In genomic region chr18:27428716-27429475, GRCh38 we compare ENCODE assay signal across 27 cellular contexts.
A peak's percentile ranks its signal among the peaks of the same experiment; 100 is the strongest.
DNase-seq lines count a peak whose midpoint lies in the region; ATAC-seq, FAIRE-seq and TF ChIP-seq lines count a peak whose summit lies in the region.
"Had no signal": no experiment of that assay in that cellular context is flagged by ENCODE, and none has a peak within 500 bp of the region (broad histone marks: within the 10 kb centered on the region; RNA-seq: fewer than 3 reads in every experiment).

No MANE protein-coding gene starts in this region.

- no peaks in the 10 kb centered on the region for H3K27me3 ChIP-seq in astrocyte (ENCODE audit: insufficient read depth, low read length)
- H3K27me3 ChIP-seq in kidney epithelial cell (ENCODE audit: control insufficient read depth, insufficient read depth, low read length): no peaks in the 10 kb centered on the region
- no peaks in the 10 kb centered on the region for H3K27me3 ChIP-seq in neuronal stem cell (ENCODE audit: control insufficient read depth in 3 of 3, insufficient read depth in 3 of 3, low read depth in 1 of 3, low read length in 3 of 3)
- no peaks in the 10 kb centered on the region for H3K27me3 ChIP-seq in GM23248 (replicated peaks; ENCODE audit: insufficient read depth)
- H3K27me3 ChIP-seq: BE2C, SJCRH30 had no signal

- H3K14ac ChIP-seq in neuronal stem cell (ENCODE audit: low read length): no peak overlapping the region

- H3K27ac Mint-ChIP-seq in astrocyte (ENCODE audit: unreplicated experiment): no peak overlapping the region
- H3K27ac Mint-ChIP-seq in CD14-positive monocyte: no peak overlapping the region
- H3K27ac Mint-ChIP-seq: H9 had no signal

- H2BK120ac ChIP-seq in neuronal stem cell (ENCODE audit: low read depth, low read length): no peak overlapping the region

- no peak for FAIRE-seq in astrocyte (lab: Jason Lieb, UNC)
- FAIRE-seq: GM12891, GM19239 had no signal

- intact Hi-C loops in CD14-positive monocyte (cut with micrococcal nuclease): no loop called here

- no peak for TF ChIP-seq CTCF in astrocyte (IDR thresholded peaks at IDR 0.05; ENCODE audit: insufficient read depth, low read depth, low read length)
- TF ChIP-seq CTCF in kidney epithelial cell (IDR thresholded peaks at IDR 0.05; ENCODE audit: insufficient read depth, low read length, poor library complexity, severe bottlenecking): no peak
- TF ChIP-seq CTCF in CD14-positive monocyte (IDR thresholded peaks at IDR 0.05): no peak

- H3K4me1 Mint-ChIP-seq in astrocyte (ENCODE audit: low read depth, unreplicated experiment) (no peaks in the 10 kb centered on the region), CD14-positive monocyte (no peaks in the 10 kb centered on the region)
- H3K4me1 Mint-ChIP-seq: H9 had no signal

- in situ Hi-C loops in ACHN (cut with HindIII; ENCODE audit: low pct_ligation_motif_present, low pct_unique_long_range_greater_than_20kb, low sequenced_read_pairs) (no loop called here), GM23248 (cut with MboI) (no loop called here)

- H3K4me3 ChIP-seq in astrocyte (ENCODE audit: insufficient read depth, low read depth, low read length): no peak overlapping the region
- H3K4me3 ChIP-seq in kidney epithelial cell (ENCODE audit: low read depth, low read length): no peak overlapping the region
- H3K4me3 ChIP-seq in neuronal stem cell (ENCODE audit: low read length in 2 of 2): no peak overlapping the region
- no peak overlapping the region for H3K4me3 ChIP-seq in GM23248
- H3K4me3 ChIP-seq: SJCRH30 had no signal

- DNase-seq in ACHN (peak; percentile 79), astrocyte (ENCODE audit: low read depth) (peak; percentile 5), kidney epithelial cell (ENCODE audit: low read depth) (peak; percentile 34), neuronal stem cell (ENCODE audit: low spot score) (no peak), CD14-positive monocyte (ENCODE audit: low spot score) (no peak), GM23248 (no peak)
- DNase-seq in activated effector memory CD4-positive, alpha-beta T cell treated with anti-CD3 and anti-CD28 coated beads, Interleukin-2, amount 50 U/mL, for 16 hours: no peak
- DNase-seq: BE2C; DMS79 treated with DMSO at 0.1 percent for 48 hours; GF-D8; NCI-H1092 treated with DMSO at 0.1 percent for 48 hours; NCI-H1436; NCI-H2107; NCI-H524 treated with DMSO at 0.1 percent for 48 hours; NCI-H774; NK-92 treated with Interleukin-12 subunit alpha and Interleukin-12 subunit beta, amount 100 ng/mL, for 24 hours had no signal

- no peaks in the 10 kb centered on the region for H3K9me3 Mint-ChIP-seq in astrocyte (ENCODE audit: unreplicated experiment)
- H3K9me3 Mint-ChIP-seq in CD14-positive monocyte: peaks cover 4 to 13% (median 7%) of the 10 kb centered on the region in 7 donors

- H2BK15ac ChIP-seq in neuronal stem cell (ENCODE audit: low read length): no peak overlapping the region

- H3K23ac ChIP-seq in neuronal stem cell (ENCODE audit: low read depth, low read length, poor library complexity): no peak overlapping the region

- H2BK12ac ChIP-seq in neuronal stem cell (ENCODE audit: low read length): no peak overlapping the region

- H3K4ac ChIP-seq in neuronal stem cell (ENCODE audit: low read length): no peak overlapping the region

- H3K36me3 Mint-ChIP-seq in astrocyte (ENCODE audit: low read depth, unreplicated experiment) (peaks cover 2% of the 10 kb centered on the region), CD14-positive monocyte (no peaks in the 10 kb centered on the region)
- H3K36me3 Mint-ChIP-seq: IgD-negative memory B cell had no signal

- H3K27me3 Mint-ChIP-seq in astrocyte (ENCODE audit: low read depth, unreplicated experiment) (no peaks in the 10 kb centered on the region), CD14-positive monocyte (ENCODE audit: low read depth in 3 of 3) (no peaks in the 10 kb centered on the region)
- H3K27me3 Mint-ChIP-seq: IgD-negative memory B cell had no signal

- H3K4me3 Mint-ChIP-seq in astrocyte (ENCODE audit: unreplicated experiment) (no peak overlapping the region), CD14-positive monocyte (no peak overlapping the region)
- H3K4me3 Mint-ChIP-seq: H9, IgD-negative memory B cell had no signal

- no peaks in the 10 kb centered on the region for H3K79me2 ChIP-seq in astrocyte (ENCODE audit: insufficient read depth, low read length)
- no peaks in the 10 kb centered on the region for H3K79me2 ChIP-seq in GM23248 (ENCODE audit: insufficient read depth)

- H3K79me1 ChIP-seq in neuronal stem cell (ENCODE audit: low read depth, low read length): no peaks in the 10 kb centered on the region

- H3K4me2 ChIP-seq in astrocyte (ENCODE audit: low read length) (no peak overlapping the region), neuronal stem cell (ENCODE audit: insufficient read depth, low read length, poor library complexity, severe bottlenecking) (no peak overlapping the region), GM23248 (ENCODE audit: unreplicated experiment) (no peak overlapping the region)
- H3K4me2 ChIP-seq: KMS-11 had no signal

- H3K27ac ChIP-seq in astrocyte (ENCODE audit: low read depth, low read length) (no peak overlapping the region), neuronal stem cell (replicated peaks; ENCODE audit: low read length) (no peak overlapping the region), GM23248 (no peak overlapping the region)
- H3K27ac ChIP-seq: 22Rv1, HL-60, KMS-11, SJCRH30 had no signal

- H2AFZ ChIP-seq in astrocyte (ENCODE audit: low read depth, low read length) (no peak overlapping the region), neuronal stem cell (ENCODE audit: low read length) (no peak overlapping the region), GM23248 (no peak overlapping the region)

- no peak for ATAC-seq in HG03432 (IDR thresholded peaks at IDR 0.05; ENCODE audit: unreplicated experiment)
- ATAC-seq: PC-3, Right ventricle myocardium inferior had no signal

- H3F3A ChIP-seq in GM23248 (ENCODE audit: insufficient read depth): no peaks in the 10 kb centered on the region

- no peak overlapping the region for H3K18ac ChIP-seq in neuronal stem cell (ENCODE audit: low read length)

- H4K91ac ChIP-seq in neuronal stem cell (ENCODE audit: low read depth, low read length, poor library complexity): no peak overlapping the region

- H4K20me1 ChIP-seq in astrocyte (ENCODE audit: insufficient read depth, low read length) (no peaks in the 10 kb centered on the region), GM23248 (ENCODE audit: insufficient read depth) (no peaks in the 10 kb centered on the region)

- H2AK5ac ChIP-seq in neuronal stem cell (ENCODE audit: low read depth, low read length): peak overlapping the region; percentile 40

- no peaks in the 10 kb centered on the region for H3K9me2 ChIP-seq in GM23248 (ENCODE audit: insufficient read depth)

- H3K9me3 ChIP-seq in astrocyte (ENCODE audit: insufficient read depth, low read depth, low read length): no peaks in the 10 kb centered on the region
- H3K9me3 ChIP-seq in neuronal stem cell (replicated peaks in 1 of 2; ENCODE audit: control insufficient read depth in 2 of 2, insufficient read depth in 1 of 2, low read depth in 1 of 2, low read length in 2 of 2): peaks cover 4% of the 10 kb centered on the region in 2 donors
- no peaks in the 10 kb centered on the region for H3K9me3 ChIP-seq in GM23248 (ENCODE audit: low read depth)
- H3K9me3 ChIP-seq: BE2C, SJCRH30 had no signal

- WGBS in neuronal stem cell (ENCODE audit: extremely low coverage in 2 of 2, insufficient read length in 2 of 2, insufficient replicate concordance in 1 of 2), 2 donors: no CpG with 5 or more reads among the region's 2 CpGs
- WGBS in GM23248 (ENCODE audit: low coverage in 1 of 2, low lambda C conversion rate in 2 of 2, missing lambda C conversion rate in 2 of 2), 2 experiments: 38 to 46% methylated on average over 2 of the region's 2 CpGs

- H3K36me3 ChIP-seq in astrocyte (ENCODE audit: insufficient read depth, low read length) (no peaks in the 10 kb centered on the region), kidney epithelial cell (ENCODE audit: control insufficient read depth, insufficient read depth, low read length) (no peaks in the 10 kb centered on the region), neuronal stem cell (replicated peaks in 1 of 2; ENCODE audit: control insufficient read depth in 2 of 2, insufficient read depth in 2 of 2, low read length in 2 of 2) (no peaks in the 10 kb centered on the region), GM23248 (ENCODE audit: low read depth) (no peaks in the 10 kb centered on the region)
- H3K36me3 ChIP-seq: BE2C, SJCRH30 had no signal

- H4K8ac ChIP-seq in neuronal stem cell (ENCODE audit: low read depth, low read length): no peak overlapping the region

- no peaks in the 10 kb centered on the region for H3K4me1 ChIP-seq in astrocyte (ENCODE audit: insufficient read depth, low read length)
- H3K4me1 ChIP-seq in neuronal stem cell (ENCODE audit: control insufficient read depth in 2 of 2, insufficient read depth in 1 of 2, low read depth in 1 of 2, low read length in 2 of 2): peaks cover 0 to 3% of the 10 kb centered on the region in 2 donors
- H3K4me1 ChIP-seq in GM23248 (ENCODE audit: insufficient read depth): no peaks in the 10 kb centered on the region
- H3K4me1 ChIP-seq: BE2C, SJCRH30 had no signal

- H3K9ac ChIP-seq in astrocyte (ENCODE audit: low read length) (no peak overlapping the region), neuronal stem cell (ENCODE audit: low read depth, low read length, poor library complexity) (no peak overlapping the region), GM23248 (no peak overlapping the region)
- H3K9ac ChIP-seq: KMS-11 had no signal

- H2BK5ac ChIP-seq in neuronal stem cell (ENCODE audit: low read length): no peak overlapping the region

Comparison
In these comparisons a context has a peak if more than half of its experiments do, and no peak if none do; other contexts are left out.
1. DNase-seq: peak in ACHN (single experiment), astrocyte (single experiment) and kidney epithelial cell (single experiment); none in neuronal stem cell (single experiment), activated effector memory CD4-positive, alpha-beta T cell treated with anti-CD3 and anti-CD28 coated beads, Interleukin-2, amount 50 U/mL, for 16 hours (single experiment), CD14-positive monocyte (single experiment) and GM23248 (single experiment).